2 cellular contexts compared by ENCODE assay signal in genomic region chr1:48202030-48202752, GRCh38.
TF ChIP-seq lines count a peak whose summit lies in the region.

No MANE protein-coding gene starts in this region.

TF ChIP-seq in WTC11, 78 proteins besides CTCF, POLR2A, EP300 and RAD21 (continued from another document):
- no peak for TF ChIP-seq E2F4 (CRISPR knock-in tag; IDR thresholded peaks at IDR 0.05; ENCODE audit: borderline replicate concordance, low read depth)
- TF ChIP-seq SMAD4 (CRISPR knock-in tag; IDR thresholded peaks at IDR 0.05), result no peak
- TF ChIP-seq ZNF232 (CRISPR knock-in tag; IDR thresholded peaks at IDR 0.05), result no peak
- no peak for TF ChIP-seq ZNF671 (CRISPR knock-in tag; IDR thresholded peaks at IDR 0.05)
- no peak for TF ChIP-seq FOXJ3 (CRISPR knock-in tag; IDR thresholded peaks at IDR 0.05; ENCODE audit: borderline replicate concordance)
- no peak for TF ChIP-seq PRRX2 (CRISPR knock-in tag; IDR thresholded peaks at IDR 0.05)
- TF ChIP-seq NFYB (CRISPR knock-in tag; conservative IDR thresholded peaks at IDR 0.05; ENCODE audit: low read depth), result no peak
- TF ChIP-seq MYBL2 (CRISPR knock-in tag; IDR thresholded peaks at IDR 0.05), result no peak
- no peak for TF ChIP-seq IRF1 (CRISPR knock-in tag; IDR thresholded peaks at IDR 0.05)
- TF ChIP-seq ZNF138 (CRISPR knock-in tag; conservative IDR thresholded peaks at IDR 0.05), result no peak

TF ChIP-seq in HepG2, 621 proteins besides CTCF, POLR2A, EP300 and RAD21 (continued from another document):
- TF ChIP-seq ZBED4 (CRISPR knock-in tag; IDR thresholded peaks at IDR 0.05; ENCODE audit: borderline replicate concordance) (no peak), ZNF646 (CRISPR knock-in tag; IDR thresholded peaks at IDR 0.05) (no peak), ZNF552 (CRISPR knock-in tag; IDR thresholded peaks at IDR 0.05; ENCODE audit: borderline replicate concordance) (no peak)
